ENCODE assay signal across 22 cellular contexts in the genomic region with DNA sequence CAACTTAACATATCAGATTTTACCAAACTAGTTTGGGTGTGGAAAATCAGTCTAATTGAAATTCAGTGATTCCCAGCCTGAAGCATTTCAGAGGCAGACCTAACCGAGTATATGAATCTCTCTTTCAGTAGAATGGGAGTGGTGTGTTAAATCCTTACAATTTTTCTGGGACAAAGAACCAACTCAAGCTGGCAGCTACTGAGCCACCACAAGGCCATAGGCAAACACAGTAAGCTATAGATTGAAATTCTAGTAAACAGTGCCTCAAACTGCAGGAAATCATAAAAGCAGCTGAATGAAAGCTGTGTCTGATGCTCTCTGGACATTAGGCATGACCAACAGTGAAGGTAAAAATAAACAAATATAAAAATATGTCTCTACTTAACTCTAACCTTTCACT. TPM values are rescaled to one million over a fixed set of nuclear protein-coding genes. Genes with fewer than 3 reads are reported as not detected.
DNase-seq lines count a peak whose midpoint lies in the region; TF ChIP-seq lines count a peak whose summit lies in the region.
"Had no signal": no experiment of that assay in that cellular context is flagged by ENCODE, and none has a peak within 500 bp of the region (broad histone marks: within the 10 kb centered on the region; RNA-seq: fewer than 3 reads in every experiment).

No MANE protein-coding gene starts in this region.

- H3K27me3 Mint-ChIP-seq in neural crest cell (ENCODE audit: low read depth) = no peaks in the 10 kb centered on the region
- H3K27me3 Mint-ChIP-seq in endothelial cell (ENCODE audit: unreplicated experiment) = no peaks in the 10 kb centered on the region
- H3K27me3 Mint-ChIP-seq: CD4-positive, alpha-beta T cell had no signal

- TF ChIP-seq CTCF in VCaP (conservative IDR thresholded peaks at IDR 0.05) = no peak
- TF ChIP-seq CTCF in neural crest cell (conservative IDR thresholded peaks at IDR 0.05) = no peak
- TF ChIP-seq CTCF in endothelial cell (IDR thresholded peaks at IDR 0.05; ENCODE audit: unreplicated experiment) = no peak

- DNase-seq in DMS153 treated with DMSO at 0.1 percent for 48 hours (lab: John Stamatoyannopoulos, UW; ENCODE audit: unreplicated experiment) (peak; percentile 62), NCI-H69 (lab: John Stamatoyannopoulos, UW) (peak; percentile 42), neural crest cell (ENCODE audit: low read depth, low spot score) (no peak), NCI-H1092 treated with DMSO at 0.1 percent for 48 hours (lab: John Stamatoyannopoulos, UW) (no peak), SKM-1 treated with dmso at 0.1 percent for 144 hours (lab: John Stamatoyannopoulos, UW; ENCODE audit: unreplicated experiment) (no peak), endothelial cell (ENCODE audit: low spot score) (no peak)
- DNase-seq in effector CD8-positive, alpha-beta T cell (lab: John Stamatoyannopoulos, UW) = no peak
- DNase-seq: CD4-positive, alpha-beta T cell; COR-L47; DMS79; EL; GF-D8; HCEC 1CT; NCI-H1105; NCI-H1436 treated with DMSO at 0.1 percent for 48 hours; NCI-H1930; NCI-H446; NCI-H524 treated with DMSO at 0.1 percent for 48 hours; T-helper 1 cell had no signal

- peaks cover 2% of the 10 kb centered on the region for H3K36me3 Mint-ChIP-seq in neural crest cell (ENCODE audit: low read depth)
- no peaks in the 10 kb centered on the region for H3K36me3 Mint-ChIP-seq in endothelial cell (ENCODE audit: low read depth, unreplicated experiment)

- H3K4me1 Mint-ChIP-seq in neural crest cell (peaks cover 18% of the 10 kb centered on the region), endothelial cell (ENCODE audit: unreplicated experiment) (no peaks in the 10 kb centered on the region)

- no peaks in the 10 kb centered on the region for H3K9me3 Mint-ChIP-seq in neural crest cell
- H3K9me3 Mint-ChIP-seq in endothelial cell (ENCODE audit: unreplicated experiment) = no peaks in the 10 kb centered on the region

- H3K27ac ChIP-seq in VCaP = 0 out of 2 replicates have a peak overlapping the region, but pooled peaks have one; percentile 4
- H3K27ac ChIP-seq: BLaER1, HL-60 had no signal

- H3K27ac Mint-ChIP-seq in neural crest cell (ENCODE audit: unreplicated experiment) (peak overlapping the region; percentile 36), endothelial cell (ENCODE audit: unreplicated experiment) (no peak overlapping the region)
- H3K27ac Mint-ChIP-seq: CD4-positive, alpha-beta T cell had no signal

- H3K4me3 Mint-ChIP-seq in neural crest cell (no peak overlapping the region), endothelial cell (ENCODE audit: unreplicated experiment) (no peak overlapping the region)
- H3K4me3 Mint-ChIP-seq: CD4-positive, alpha-beta T cell had no signal

RNA-seq across cellular contexts. Expression of gene FIBIN, which starts 35.9 kb away (rescaled TPM):
- 0.30 and 0.44 TPM in 2 replicates for total RNA-seq in neural crest cell
- total RNA-seq in endothelial cell (ENCODE audit: unreplicated experiment) = not detected
- total RNA-seq: CD4-positive, alpha-beta T cell had no signal

Comparison
In these comparisons a context has a peak if more than half of its experiments do, and no peak if none do; other contexts are left out.
1. DNase-seq: peak in DMS153 treated with DMSO at 0.1 percent for 48 hours (single experiment) and NCI-H69 (single experiment); none in neural crest cell (single experiment), NCI-H1092 treated with DMSO at 0.1 percent for 48 hours (single experiment), SKM-1 treated with dmso at 0.1 percent for 144 hours (single experiment), endothelial cell (single experiment) and effector CD8-positive, alpha-beta T cell (single experiment).